In the genomic region with DNA sequence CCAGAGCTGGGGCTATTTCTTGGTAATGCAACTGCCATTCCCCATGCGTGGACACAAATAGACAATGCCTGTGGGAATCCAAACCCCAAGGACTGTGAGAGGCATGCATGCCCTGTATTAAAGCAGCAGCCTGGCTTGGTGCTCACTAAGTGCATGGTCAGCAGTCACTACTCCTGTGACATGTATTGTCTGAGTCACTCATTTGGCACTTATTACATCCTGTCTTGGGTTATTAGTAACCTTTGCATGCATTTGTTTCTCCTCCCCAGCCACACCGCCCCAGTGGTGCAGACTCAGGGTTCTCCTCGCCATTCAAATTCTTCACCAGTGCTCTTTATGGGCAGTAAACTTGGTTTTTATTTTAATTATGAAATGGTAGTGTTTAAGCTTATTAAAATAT, we compare ENCODE assay signal across 9 cellular contexts. TPM values are rescaled to one million over a fixed set of nuclear protein-coding genes. Genes with fewer than 3 reads are reported as not detected.
DNase-seq lines count a peak whose midpoint lies in the region; ATAC-seq and TF ChIP-seq lines count a peak whose summit lies in the region.
"Had no signal": no experiment of that assay in that cellular context is flagged by ENCODE, and none has a peak within 500 bp of the region (broad histone marks: within the 10 kb centered on the region; RNA-seq: fewer than 3 reads in every experiment).

No MANE protein-coding gene starts in this region.

- no peak overlapping the region for H3K4me3 ChIP-seq in left lung

- no peak overlapping the region for H3K27ac ChIP-seq in left lung

- no peaks in the 10 kb centered on the region for H3K4me1 Mint-ChIP-seq in activated CD8-positive, alpha-beta T cell treated with anti-CD3 and anti-CD28 coated beads for 36 hours (ENCODE audit: low read depth)
- H3K4me1 Mint-ChIP-seq in activated CD8-positive, alpha-beta T cell treated with anti-CD3 and anti-CD28 coated beads, Interleukin-2, amount 10 ng/mL, durations not matched to agents 7 days and 5 days (ENCODE audit: low read depth), result peaks cover 2% of the 10 kb centered on the region
- H3K4me1 Mint-ChIP-seq in activated T-helper 17 cell treated with anti-CD3 and anti-CD28 coated beads, Interleukin-2, amount 50 U/mL, for 72 hours, result no peaks in the 10 kb centered on the region
- H3K4me1 Mint-ChIP-seq in type B pancreatic cell (ENCODE audit: unreplicated experiment), result peaks cover 48% of the 10 kb centered on the region

- DNase-seq in activated CD8-positive, alpha-beta T cell treated with anti-CD3 and anti-CD28 coated beads for 36 hours, result peak; percentile 3
- no peak for DNase-seq in activated CD8-positive, alpha-beta T cell treated with anti-CD3 and anti-CD28 coated beads, Interleukin-2, amount 10 ng/mL, durations not matched to agents 7 days and 5 days
- peak in 1 of 2 donors; percentile 36 for DNase-seq in left lung
- DNase-seq in midbrain (lab: John Stamatoyannopoulos, UW), result no peak
- DNase-seq in type B pancreatic cell (ENCODE audit: extremely low spot score, unreplicated experiment), result no peak
- no peak for DNase-seq in GF-D8 (lab: John Stamatoyannopoulos, UW)
- DNase-seq: DND-41 had no signal

- intact Hi-C loops in activated CD8-positive, alpha-beta T cell treated with anti-CD3 and anti-CD28 coated beads for 36 hours (cut with micrococcal nuclease), result no loop called here
- intact Hi-C loops in left lung (cut with DNase I), result no loop called here

- CTCF ChIA-PET in activated CD8-positive, alpha-beta T cell treated with anti-CD3 and anti-CD28 coated beads for 36 hours (lab: Charles Lee), result interaction anchor here (0.9 kb wide), 1 partner anchor 15 kb away, joined by 3 read pairs; no protein-coding TSS in a partner anchor
- CTCF ChIA-PET in activated CD8-positive, alpha-beta T cell treated with anti-CD3 and anti-CD28 coated beads, Interleukin-2, amount 10 ng/mL, durations not matched to agents 7 days and 5 days (lab: Charles Lee), result no interaction called here

- H3K36me3 ChIP-seq in left lung, result no peaks in the 10 kb centered on the region

- no peak overlapping the region for H3K27ac Mint-ChIP-seq in activated CD8-positive, alpha-beta T cell treated with anti-CD3 and anti-CD28 coated beads for 36 hours
- no peak overlapping the region for H3K27ac Mint-ChIP-seq in activated CD8-positive, alpha-beta T cell treated with anti-CD3 and anti-CD28 coated beads, Interleukin-2, amount 10 ng/mL, durations not matched to agents 7 days and 5 days
- no peak overlapping the region for H3K27ac Mint-ChIP-seq in activated T-helper 17 cell treated with anti-CD3 and anti-CD28 coated beads, Interleukin-2, amount 50 U/mL, for 72 hours
- H3K27ac Mint-ChIP-seq in type B pancreatic cell, result no peak overlapping the region

- peaks cover 0 to 27% of the 10 kb centered on the region in 2 donors for H3K4me1 ChIP-seq in left lung

- no peaks in the 10 kb centered on the region for H3K9me3 ChIP-seq in left lung

- peak; percentile 74 for ATAC-seq in activated CD8-positive, alpha-beta T cell treated with anti-CD3 and anti-CD28 coated beads for 36 hours
- no peak for ATAC-seq in activated CD8-positive, alpha-beta T cell treated with anti-CD3 and anti-CD28 coated beads, Interleukin-2, amount 10 ng/mL, durations not matched to agents 7 days and 5 days
- ATAC-seq in HG03196 (IDR thresholded peaks at IDR 0.05; ENCODE audit: unreplicated experiment), result peak; percentile 88
- peak; percentile 85 for ATAC-seq in activated T-helper 17 cell treated with anti-CD3 and anti-CD28 coated beads, Interleukin-2, amount 50 U/mL, for 72 hours (replicated peaks)
- peak; percentile 91 for ATAC-seq in left lung

- H3K27me3 ChIP-seq in left lung, result no peaks in the 10 kb centered on the region

- no peak overlapping the region for H3K4me3 Mint-ChIP-seq in activated CD8-positive, alpha-beta T cell treated with anti-CD3 and anti-CD28 coated beads for 36 hours
- no peak overlapping the region for H3K4me3 Mint-ChIP-seq in activated CD8-positive, alpha-beta T cell treated with anti-CD3 and anti-CD28 coated beads, Interleukin-2, amount 10 ng/mL, durations not matched to agents 7 days and 5 days
- H3K4me3 Mint-ChIP-seq in activated T-helper 17 cell treated with anti-CD3 and anti-CD28 coated beads, Interleukin-2, amount 50 U/mL, for 72 hours, result no peak overlapping the region
- H3K4me3 Mint-ChIP-seq in type B pancreatic cell, result no peak overlapping the region

- TF ChIP-seq CTCF in activated CD8-positive, alpha-beta T cell treated with anti-CD3 and anti-CD28 coated beads for 36 hours (IDR thresholded peaks at IDR 0.05), result no peak
- TF ChIP-seq CTCF in left lung (IDR thresholded peaks at IDR 0.05) (no peak), type B pancreatic cell (conservative IDR thresholded peaks at IDR 0.05) (no peak)

- no peaks in the 10 kb centered on the region for H3K27me3 Mint-ChIP-seq in activated CD8-positive, alpha-beta T cell treated with anti-CD3 and anti-CD28 coated beads for 36 hours
- H3K27me3 Mint-ChIP-seq in activated CD8-positive, alpha-beta T cell treated with anti-CD3 and anti-CD28 coated beads, Interleukin-2, amount 10 ng/mL, durations not matched to agents 7 days and 5 days (ENCODE audit: low read depth), result no peaks in the 10 kb centered on the region
- no peaks in the 10 kb centered on the region for H3K27me3 Mint-ChIP-seq in activated T-helper 17 cell treated with anti-CD3 and anti-CD28 coated beads, Interleukin-2, amount 50 U/mL, for 72 hours
- H3K27me3 Mint-ChIP-seq in type B pancreatic cell, result peaks cover 8% of the 10 kb centered on the region

- POLR2A ChIA-PET in activated CD8-positive, alpha-beta T cell treated with anti-CD3 and anti-CD28 coated beads for 36 hours (lab: Charles Lee), result no interaction called here
- POLR2A ChIA-PET in activated CD8-positive, alpha-beta T cell treated with anti-CD3 and anti-CD28 coated beads, Interleukin-2, amount 10 ng/mL, durations not matched to agents 7 days and 5 days (lab: Charles Lee), result no interaction called here

- no peaks in the 10 kb centered on the region for H3K9me3 Mint-ChIP-seq in activated CD8-positive, alpha-beta T cell treated with anti-CD3 and anti-CD28 coated beads for 36 hours
- no peaks in the 10 kb centered on the region for H3K9me3 Mint-ChIP-seq in activated CD8-positive, alpha-beta T cell treated with anti-CD3 and anti-CD28 coated beads, Interleukin-2, amount 10 ng/mL, durations not matched to agents 7 days and 5 days (ENCODE audit: insufficient read depth)
- H3K9me3 Mint-ChIP-seq in activated T-helper 17 cell treated with anti-CD3 and anti-CD28 coated beads, Interleukin-2, amount 50 U/mL, for 72 hours, result no peaks in the 10 kb centered on the region
- no peaks in the 10 kb centered on the region for H3K9me3 Mint-ChIP-seq in type B pancreatic cell

- H3K36me3 Mint-ChIP-seq in activated CD8-positive, alpha-beta T cell treated with anti-CD3 and anti-CD28 coated beads for 36 hours (ENCODE audit: low read depth), result no peaks in the 10 kb centered on the region
- H3K36me3 Mint-ChIP-seq in activated CD8-positive, alpha-beta T cell treated with anti-CD3 and anti-CD28 coated beads, Interleukin-2, amount 10 ng/mL, durations not matched to agents 7 days and 5 days (ENCODE audit: low read depth), result no peaks in the 10 kb centered on the region
- no peaks in the 10 kb centered on the region for H3K36me3 Mint-ChIP-seq in activated T-helper 17 cell treated with anti-CD3 and anti-CD28 coated beads, Interleukin-2, amount 50 U/mL, for 72 hours (ENCODE audit: low read depth)
- peaks cover 2% of the 10 kb centered on the region for H3K36me3 Mint-ChIP-seq in type B pancreatic cell

RNA-seq across cellular contexts. Expression of a gene that starts 30.2 kb away (rescaled TPM):
- total RNA-seq in activated CD8-positive, alpha-beta T cell treated with anti-CD3 and anti-CD28 coated beads for 36 hours, result 10 to 100 TPM; 11.5 to 11.9 TPM
- total RNA-seq in activated CD8-positive, alpha-beta T cell treated with anti-CD3 and anti-CD28 coated beads, Interleukin-2, amount 10 ng/mL, durations not matched to agents 7 days and 5 days, result 10 to 100 TPM; 15.4 to 16.2 TPM
- 10 to 100 TPM; 15.9 to 16.6 TPM for total RNA-seq in activated T-helper 17 cell treated with anti-CD3 and anti-CD28 coated beads, Interleukin-2, amount 50 U/mL, for 72 hours
- 10 to 100 TPM; 43.8 to 56.9 TPM for total RNA-seq in left lung
- 9.5 and 21.2 TPM in 2 replicates for total RNA-seq in type B pancreatic cell (ENCODE audit: low replicate concordance)
